ENCODE assay signal across 9 cellular contexts in genomic region chr3:129596194-129597086, GRCh38. TPM values are rescaled to one million over a fixed set of nuclear protein-coding genes. Genes with fewer than 3 reads are reported as not detected.
A peak's percentile ranks its signal among the peaks of the same experiment; 100 is the strongest.
DNase-seq lines count a peak whose midpoint lies in the region; ATAC-seq and TF ChIP-seq lines count a peak whose summit lies in the region.
"Had no signal": no experiment of that assay in that cellular context is flagged by ENCODE, and none has a peak within 500 bp of the region (broad histone marks: within the 10 kb centered on the region; RNA-seq: fewer than 3 reads in every experiment).

No MANE protein-coding gene starts in this region.

- H3K27ac ChIP-seq in GM23248 (peak overlapping the region; percentile 93), SK-N-MC (peak overlapping the region; percentile 95)

- no peaks in the 10 kb centered on the region for H3K27me3 ChIP-seq in GM23248 (replicated peaks; ENCODE audit: insufficient read depth)

- in situ Hi-C loops in GM23248 (cut with MboI) (no loop called here), GM13977 (cut with MboI; ENCODE audit: low pct_unique_long_range_greater_than_20kb, low sequenced_read_pairs, unreplicated experiment) (no loop called here)

- H3K4me3 ChIP-seq in GM23248 (peak overlapping the region; percentile 47), SK-N-MC (peak overlapping the region; percentile 66), fibroblast of villous mesenchyme (ENCODE audit: low read depth, low read length) (peak overlapping the region; percentile 21)

- peaks cover 2% of the 10 kb centered on the region for H3K36me3 Mint-ChIP-seq in T-helper 17 cell (ENCODE audit: low read depth)

- H3K4me2 ChIP-seq in GM23248 (ENCODE audit: unreplicated experiment) = peak overlapping the region; percentile 72

- H3K36me3 ChIP-seq in GM23248 (ENCODE audit: low read depth) = no peaks in the 10 kb centered on the region
- H3K36me3 ChIP-seq in SK-N-MC (ENCODE audit: insufficient read depth, low read length) = no peaks in the 10 kb centered on the region

- H3K27ac Mint-ChIP-seq in T-helper 17 cell = no peak overlapping the region

- H3K9me3 ChIP-seq in GM23248 (ENCODE audit: low read depth) (no peaks in the 10 kb centered on the region), SK-N-MC (ENCODE audit: low read depth, low read length) (no peaks in the 10 kb centered on the region), T-helper 17 cell (ENCODE audit: control insufficient read depth, low read length, poor library complexity, severe bottlenecking) (no peaks in the 10 kb centered on the region)

- H3K4me1 Mint-ChIP-seq in T-helper 17 cell = peaks cover 40% of the 10 kb centered on the region

- ATAC-seq in T-helper 17 cell (no peak), GM19395 (IDR thresholded peaks at IDR 0.05; ENCODE audit: unreplicated experiment) (no peak), HG03457 (IDR thresholded peaks at IDR 0.05; ENCODE audit: unreplicated experiment) (no peak)

- H3K79me2 ChIP-seq in GM23248 (ENCODE audit: insufficient read depth) = peaks cover 89% of the 10 kb centered on the region

- no peaks in the 10 kb centered on the region for H3K9me2 ChIP-seq in GM23248 (ENCODE audit: insufficient read depth)

- TF ChIP-seq CTCF in fibroblast of villous mesenchyme (IDR thresholded peaks at IDR 0.05; ENCODE audit: insufficient read depth, low read depth, low read length) (no peak), GM13977 (IDR thresholded peaks at IDR 0.05; ENCODE audit: extremely low read depth, insufficient read depth, missing control alignments) (no peak)

- H3K9ac ChIP-seq in GM23248 = peak overlapping the region; percentile 80
- H3K9ac ChIP-seq in SK-N-MC (ENCODE audit: insufficient read length) = peak overlapping the region; percentile 18

- 3% methylated on average over 27 of the region's 27 CpGs for WGBS in GM23248 (ENCODE audit: low coverage in 1 of 2, low lambda C conversion rate in 2 of 2, missing lambda C conversion rate in 2 of 2), 2 experiments

- H3K27me3 Mint-ChIP-seq in T-helper 17 cell = no peaks in the 10 kb centered on the region

- DNase-seq in GM23248 (peak; percentile 95), SK-N-MC (ENCODE audit: low read depth, low spot score) (no peak), fibroblast of villous mesenchyme (ENCODE audit: low read depth) (peak; percentile 95), occipital lobe (lab: John Stamatoyannopoulos, UW) (peak; percentile 83), T-helper 17 cell (no peak), GM13977 (ENCODE audit: low spot score) (no peak)

- no peak overlapping the region for H3K4me3 Mint-ChIP-seq in T-helper 17 cell

- peak overlapping the region; percentile 37 for H2AFZ ChIP-seq in GM23248

- peaks cover 19% of the 10 kb centered on the region for H3F3A ChIP-seq in GM23248 (ENCODE audit: insufficient read depth)

- no peaks in the 10 kb centered on the region for H4K20me1 ChIP-seq in GM23248 (ENCODE audit: insufficient read depth)

- peaks cover 66% of the 10 kb centered on the region for H3K4me1 ChIP-seq in GM23248 (ENCODE audit: insufficient read depth)

RNA-seq across cellular contexts. Expression of gene PLXND1, which starts 10.0 kb away (rescaled TPM):
- 67.2 and 83.0 TPM in 2 replicates for total RNA-seq in GM23248 (2014; rRNA removed; shearing (Covaris generic))
- polyA plus RNA-seq in GM23248 (2016; fragmentation: Nextera tagmentation; extraction: Ambion mirVana) = 35.7 and 37.4 TPM in 2 replicates
- 91.8 and 97.2 TPM in 2 replicates for total RNA-seq in fibroblast of villous mesenchyme
- total RNA-seq in occipital lobe = 14.3 TPM
- 100 to 1,000 TPM in 1 of 2 donors, 10 to 100 TPM in 1; 78.8 to 152 TPM for total RNA-seq in T-helper 17 cell

RNA-seq across cellular contexts. Expression of gene H1-8, which starts 53.5 kb away (rescaled TPM):
- total RNA-seq in GM23248 (2014; rRNA removed; shearing (Covaris generic)) = not detected in 2 replicates
- not detected in 2 replicates for polyA plus RNA-seq in GM23248 (2016; fragmentation: Nextera tagmentation; extraction: Ambion mirVana)
- not detected in 2 replicates for total RNA-seq in fibroblast of villous mesenchyme
- not detected for total RNA-seq in occipital lobe
- not detected for total RNA-seq in T-helper 17 cell
- total RNA-seq: NCI-H460 had no signal

Comparison
In these comparisons a context has a peak if more than half of its experiments do, and no peak if none do; other contexts are left out.
1. DNase-seq: peak in GM23248 (single experiment), fibroblast of villous mesenchyme (single experiment) and occipital lobe (single experiment); none in SK-N-MC (single experiment), T-helper 17 cell (0 of 3) and GM13977 (single experiment).
2. Peak in every context shown above with its lines, with median percentiles within 50 percentile points of each other: H3K4me3 ChIP-seq.